In the genomic region with DNA sequence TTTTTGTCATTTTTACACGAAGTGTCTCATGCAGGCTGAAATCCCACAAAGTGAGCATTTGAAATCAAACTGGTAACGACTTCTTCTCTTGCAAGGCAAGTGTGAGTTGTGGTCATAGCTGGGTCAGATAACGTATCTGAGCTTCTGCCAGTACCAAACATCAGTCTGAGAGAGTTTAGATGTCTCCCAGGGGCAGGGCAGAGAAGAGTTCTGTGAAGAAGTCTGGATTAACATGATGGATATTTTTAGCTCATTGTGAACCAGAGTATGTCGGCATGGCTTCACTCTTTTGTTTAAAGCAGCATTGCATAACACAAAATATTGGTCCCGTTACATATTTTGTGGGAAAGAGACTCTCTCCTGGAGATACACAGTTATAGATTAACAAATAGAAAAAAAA, we compare ENCODE assay signal across 23 cellular contexts.
"Had no signal": no experiment of that assay in that cellular context is flagged by ENCODE, and none has a peak within 500 bp of the region (broad histone marks: within the 10 kb centered on the region; RNA-seq: fewer than 3 reads in every experiment).

No MANE protein-coding gene starts in this region.

- DNase-seq: IMR-90, Kasumi-1, KG1, MM.1S, NCI-H1092 treated with DMSO at 0.1 percent for 48 hours, NCI-H1436, NCI-H187, NCI-H2029, NCI-H2081 treated with DMSO at 0.1 percent for 48 hours, NCI-H2171, NCI-H226, NCI-H446, NCI-H510A, NCI-H524 treated with DMSO at 0.1 percent for 48 hours, NCI-H69, NCI-H774, PC-3, SHP77, SK-N-SH, SW 1271 had no signal

- ATAC-seq: HepG2, Panc1, PC-3 had no signal

- H3K27ac ChIP-seq: RWPE1 had no signal

- H3K9me3 ChIP-seq: SK-N-SH had no signal

- FAIRE-seq: HepG2 had no signal
